Comparison of ENCODE assay signal across 27 cellular contexts in genomic region chr17:5182597-5183409, GRCh38. TPM values are rescaled to one million over a fixed set of nuclear protein-coding genes. Genes with fewer than 3 reads are reported as not detected.
DNase-seq lines count a peak whose midpoint lies in the region; ATAC-seq and TF ChIP-seq lines count a peak whose summit lies in the region.
"Had no signal": no experiment of that assay in that cellular context is flagged by ENCODE, and none has a peak within 500 bp of the region (broad histone marks: within the 10 kb centered on the region; RNA-seq: fewer than 3 reads in every experiment).

No MANE protein-coding gene starts in this region.

- H3K4me3 ChIP-seq in subcutaneous abdominal adipose tissue (ENCODE audit: low read depth in 1 of 5, low read length in 5 of 5), result peak overlapping the region; percentile 18 to 60 (median 51)
- H3K4me3 ChIP-seq: psoas muscle, thyroid gland had no signal

- no peaks in the 10 kb centered on the region for H3K27me3 Mint-ChIP-seq in activated CD4-positive, alpha-beta T cell treated with anti-CD3 and anti-CD28 coated beads, Interleukin-2, amount 10 ng/mL, durations not matched to agents 7 days and 5 days
- H3K27me3 Mint-ChIP-seq in activated naive CD8-positive, alpha-beta T cell treated with anti-CD3 and anti-CD28 coated beads for 36 hours, result no peaks in the 10 kb centered on the region
- H3K27me3 Mint-ChIP-seq in immature natural killer cell (ENCODE audit: low read depth in 3 of 3), result peaks cover 14 to 24% (median 18%) of the 10 kb centered on the region in 3 donors
- H3K27me3 Mint-ChIP-seq: activated CD4-positive, alpha-beta T cell treated with anti-CD3 and anti-CD28 coated beads for 36 hours; stimulated activated memory B cell treated with anti-CD40 and anti-IgM and Interleukin-4, amounts not matched to agents 10 μg/mL and 1 μg/mL and 100 μg/mL, for 72 hours; T-helper 17 cell had no signal

- CTCF ChIA-PET in activated CD4-positive, alpha-beta T cell treated with anti-CD3 and anti-CD28 coated beads, Interleukin-2, amount 10 ng/mL, durations not matched to agents 7 days and 5 days (lab: Charles Lee), result interaction anchor here (3.1 kb wide), 1 partner anchor 9 kb away, joined by 18 read pairs; the partner anchor contains the start of gene ZNF594
- CTCF ChIA-PET in HEK293T (lab: Yijun Ruan, JAX), result no interaction called here

- POLR2A ChIA-PET in activated CD4-positive, alpha-beta T cell treated with anti-CD3 and anti-CD28 coated beads, Interleukin-2, amount 10 ng/mL, durations not matched to agents 7 days and 5 days (lab: Charles Lee), result interaction anchor here (0.6 kb wide), 1 partner anchor 86 kb away, joined by 5 read pairs; no protein-coding TSS in a partner anchor
- POLR2A ChIA-PET in HEK293T (lab: Yijun Ruan, JAX), result interaction anchor here (0.7 kb wide), 1 partner anchor 9 kb away, joined by 3 read pairs; the partner anchor contains the start of gene ZNF594

- peak overlapping the region; percentile 10 for H3K27ac Mint-ChIP-seq in activated CD4-positive, alpha-beta T cell treated with anti-CD3 and anti-CD28 coated beads, Interleukin-2, amount 10 ng/mL, durations not matched to agents 7 days and 5 days
- peak overlapping the region; percentile 35 for H3K27ac Mint-ChIP-seq in activated naive CD8-positive, alpha-beta T cell treated with anti-CD3 and anti-CD28 coated beads for 36 hours
- H3K27ac Mint-ChIP-seq in immature natural killer cell, result peak overlapping the region in 5 of 6 donors; percentile 28 to 75 (median 53)
- H3K27ac Mint-ChIP-seq: activated CD4-positive, alpha-beta T cell treated with anti-CD3 and anti-CD28 coated beads for 36 hours; activated T-helper 1 cell treated with anti-CD3 and anti-CD28 coated beads, Interleukin-12 subunit alpha, Interleukin-12 subunit beta, Interleukin-2, Interleukin-4 antibody, amounts not matched to agents 30 ng/mL and 10 ng/mL and 1 ng/mL, durations not matched to agents 14 hours and 24 hours and 36 hours; brain; stimulated activated memory B cell treated with anti-CD40 and anti-IgM and Interleukin-4, amounts not matched to agents 10 μg/mL and 1 μg/mL and 100 μg/mL, for 72 hours; T-helper 17 cell had no signal

- H3K4me1 Mint-ChIP-seq in activated CD4-positive, alpha-beta T cell treated with anti-CD3 and anti-CD28 coated beads, Interleukin-2, amount 10 ng/mL, durations not matched to agents 7 days and 5 days, result no peaks in the 10 kb centered on the region
- no peaks in the 10 kb centered on the region for H3K4me1 Mint-ChIP-seq in activated naive CD8-positive, alpha-beta T cell treated with anti-CD3 and anti-CD28 coated beads for 36 hours
- H3K4me1 Mint-ChIP-seq in immature natural killer cell, result peaks cover 43% of the 10 kb centered on the region in 2 donors
- H3K4me1 Mint-ChIP-seq: activated CD4-positive, alpha-beta T cell treated with anti-CD3 and anti-CD28 coated beads for 36 hours; brain; stimulated activated memory B cell treated with anti-CD40 and anti-IgM and Interleukin-4, amounts not matched to agents 10 μg/mL and 1 μg/mL and 100 μg/mL, for 72 hours; T-helper 17 cell had no signal

- H3K36me3 Mint-ChIP-seq in activated CD4-positive, alpha-beta T cell treated with anti-CD3 and anti-CD28 coated beads, Interleukin-2, amount 10 ng/mL, durations not matched to agents 7 days and 5 days (ENCODE audit: low read depth), result peaks cover 70% of the 10 kb centered on the region
- peaks cover 83% of the 10 kb centered on the region for H3K36me3 Mint-ChIP-seq in activated naive CD8-positive, alpha-beta T cell treated with anti-CD3 and anti-CD28 coated beads for 36 hours
- peaks cover 35 to 55% (median 41%) of the 10 kb centered on the region in 3 donors for H3K36me3 Mint-ChIP-seq in immature natural killer cell

- H3K4me1 ChIP-seq in subcutaneous abdominal adipose tissue (ENCODE audit: control insufficient read depth in 5 of 5, insufficient read depth in 5 of 5, low read length in 5 of 5), result peaks cover 0 to 9% (median 0%) of the 10 kb centered on the region in 5 donors
- H3K4me1 ChIP-seq: BE2C, psoas muscle, thyroid gland had no signal

- ATAC-seq in HG03520 (IDR thresholded peaks at IDR 0.05; ENCODE audit: unreplicated experiment), result no peak
- ATAC-seq: activated CD4-positive, alpha-beta T cell treated with anti-CD3 and anti-CD28 coated beads for 36 hours; left cardiac atrium; psoas muscle; stimulated activated memory B cell treated with anti-CD40 and anti-IgM and Interleukin-4, amounts not matched to agents 10 μg/mL and 1 μg/mL and 100 μg/mL, for 72 hours; T-helper 17 cell had no signal

- H3K4me3 Mint-ChIP-seq in activated CD4-positive, alpha-beta T cell treated with anti-CD3 and anti-CD28 coated beads, Interleukin-2, amount 10 ng/mL, durations not matched to agents 7 days and 5 days, result no peak overlapping the region
- no peak overlapping the region for H3K4me3 Mint-ChIP-seq in activated naive CD8-positive, alpha-beta T cell treated with anti-CD3 and anti-CD28 coated beads for 36 hours
- peak overlapping the region in 2 of 5 donors; percentile 27 to 32 for H3K4me3 Mint-ChIP-seq in immature natural killer cell
- H3K4me3 Mint-ChIP-seq: activated CD4-positive, alpha-beta T cell treated with anti-CD3 and anti-CD28 coated beads for 36 hours; activated T-helper 1 cell treated with anti-CD3 and anti-CD28 coated beads, Interleukin-12 subunit alpha, Interleukin-12 subunit beta, Interleukin-2, Interleukin-4 antibody, amounts not matched to agents 30 ng/mL and 10 ng/mL and 1 ng/mL, durations not matched to agents 14 hours and 24 hours and 36 hours; brain; T-helper 17 cell had no signal

- no peak overlapping the region for H3K27ac ChIP-seq in subcutaneous abdominal adipose tissue (ENCODE audit: low read depth, low read length)
- H3K27ac ChIP-seq: HL-60, neutrophil, psoas muscle, thyroid gland had no signal

- H3K36me3 ChIP-seq in subcutaneous abdominal adipose tissue (ENCODE audit: control insufficient read depth in 5 of 5, insufficient read depth in 5 of 5, low read length in 5 of 5), result peaks cover 0 to 15% (median 0%) of the 10 kb centered on the region in 5 donors
- H3K36me3 ChIP-seq: BE2C, neutrophil had no signal

- no peaks in the 10 kb centered on the region for H3K27me3 ChIP-seq in subcutaneous abdominal adipose tissue (ENCODE audit: control insufficient read depth in 5 of 5, insufficient read depth in 4 of 5, low read length in 5 of 5)
- H3K27me3 ChIP-seq: BE2C, neutrophil, thyroid gland had no signal

- H3K9me3 ChIP-seq in subcutaneous abdominal adipose tissue (ENCODE audit: control insufficient read depth in 5 of 5, low read length in 5 of 5), result peaks cover 54 to 97% (median 93%) of the 10 kb centered on the region in 5 donors

- H3K9ac ChIP-seq in subcutaneous abdominal adipose tissue (ENCODE audit: low read length in 5 of 5), result peak overlapping the region in 1 of 5 donors; percentile 48

- no peak for DNase-seq in activated CD4-positive, alpha-beta T cell treated with anti-CD3 and anti-CD28 coated beads, Interleukin-2, amount 10 ng/mL, durations not matched to agents 7 days and 5 days
- no peak for DNase-seq in activated CD4-positive, alpha-beta T cell treated with anti-CD3 and anti-CD28 coated beads, Interleukin-2, amount 50 U/mL, for 48 hours
- DNase-seq in activated naive CD8-positive, alpha-beta T cell treated with anti-CD3 and anti-CD28 coated beads for 36 hours, result no peak
- DNase-seq in immature natural killer cell, result no peak
- DNase-seq in stimulated activated CD4-positive, alpha-beta T cell treated with anti-CD3 and anti-CD28 coated beads, Interleukin-2, amount 100 ng/mL, for 48 hours, result no peak
- no peak for DNase-seq in HEK293T (ENCODE audit: extremely low spot score)
- DNase-seq: activated CD4-positive, alpha-beta T cell treated with anti-CD3 and anti-CD28 coated beads for 36 hours; BE2C; IMR-90; left cardiac atrium; NCI-H2081; NCI-H446; psoas muscle; SHP77 treated with DMSO at 0.1 percent for 48 hours; T-helper 17 cell; thyroid gland had no signal

- peaks cover 68% of the 10 kb centered on the region for H3K9me3 Mint-ChIP-seq in activated CD4-positive, alpha-beta T cell treated with anti-CD3 and anti-CD28 coated beads, Interleukin-2, amount 10 ng/mL, durations not matched to agents 7 days and 5 days
- H3K9me3 Mint-ChIP-seq in activated naive CD8-positive, alpha-beta T cell treated with anti-CD3 and anti-CD28 coated beads for 36 hours, result peaks cover 68% of the 10 kb centered on the region
- H3K9me3 Mint-ChIP-seq in immature natural killer cell, result peaks cover 49 to 90% (median 88%) of the 10 kb centered on the region in 6 donors

TF ChIP-seq in HEK293T, 16 proteins besides CTCF, POLR2A, EP300 and RAD21:
- TF ChIP-seq PKNOX1 (IDR thresholded peaks at IDR 0.05), result no peak
- no peak for TF ChIP-seq FOXM1 (IDR thresholded peaks at IDR 0.05; ENCODE audit: borderline replicate concordance)
- no peak for TF ChIP-seq ZNF384 (IDR thresholded peaks at IDR 0.05)
- no peak for TF ChIP-seq ARNT (IDR thresholded peaks at IDR 0.05)
- TF ChIP-seq NFRKB (IDR thresholded peaks at IDR 0.05), result no peak
- TF ChIP-seq CTBP1 (IDR thresholded peaks at IDR 0.05; ENCODE audit: borderline replicate concordance), result no peak
- TF ChIP-seq SUZ12 (IDR thresholded peaks at IDR 0.05), result no peak
- no peak for TF ChIP-seq LEF1 (IDR thresholded peaks at IDR 0.05; ENCODE audit: borderline replicate concordance)
- no peak for TF ChIP-seq L3MBTL2 (conservative IDR thresholded peaks at IDR 0.05)
- no peak for TF ChIP-seq FOXK2 (IDR thresholded peaks at IDR 0.05)

RNA-seq across cellular contexts. Expression of gene ZNF594, which starts 8.9 kb away (rescaled TPM):
- 10 to 100 TPM; 11.3 to 11.6 TPM for total RNA-seq in activated CD4-positive, alpha-beta T cell treated with anti-CD3 and anti-CD28 coated beads, Interleukin-2, amount 10 ng/mL, durations not matched to agents 7 days and 5 days
- 1 to 10 TPM; 6.8 to 7.7 TPM for total RNA-seq in activated naive CD8-positive, alpha-beta T cell treated with anti-CD3 and anti-CD28 coated beads for 36 hours
- 1 to 10 TPM in 1 of 3 donors, under 1 TPM in 1, not detected in 1; 0.54 to 2.1 TPM for polyA plus RNA-seq in immature natural killer cell

RNA-seq across cellular contexts. Expression of gene SCIMP, which starts 51.9 kb away (rescaled TPM):
- not detected for total RNA-seq in activated CD4-positive, alpha-beta T cell treated with anti-CD3 and anti-CD28 coated beads, Interleukin-2, amount 10 ng/mL, durations not matched to agents 7 days and 5 days
- total RNA-seq in activated naive CD8-positive, alpha-beta T cell treated with anti-CD3 and anti-CD28 coated beads for 36 hours, result not detected
- 1 to 10 TPM; 5.9 to 7.3 (median 6.5) TPM for polyA plus RNA-seq in immature natural killer cell
- total RNA-seq: A673; activated CD4-positive, alpha-beta T cell treated with anti-CD3 and anti-CD28 coated beads for 36 hours; activated T-helper 1 cell treated with anti-CD3 and anti-CD28 coated beads, Interleukin-12 subunit alpha, Interleukin-12 subunit beta, Interleukin-2, Interleukin-4 antibody, amounts not matched to agents 30 ng/mL and 10 ng/mL and 1 ng/mL, durations not matched to agents 14 hours and 24 hours and 36 hours; fibroblast of lung; H4; IMR-90; MCF 10A had no signal
- polyA plus RNA-seq: fibroblast of lung, IMR-90 had no signal
